Comparison of ENCODE assay signal across 22 cellular contexts in genomic region chr16:67483731-67484525, GRCh38. TPM values are rescaled to one million over a fixed set of nuclear protein-coding genes. Genes with fewer than 3 reads are reported as not detected.
DNase-seq lines count a peak whose midpoint lies in the region; ATAC-seq and TF ChIP-seq lines count a peak whose summit lies in the region.
"Had no signal": no experiment of that assay in that cellular context is flagged by ENCODE, and none has a peak within 500 bp of the region (broad histone marks: within the 10 kb centered on the region; RNA-seq: fewer than 3 reads in every experiment).

No MANE protein-coding gene starts in this region.

- H3K27ac Mint-ChIP-seq in activated CD4-positive, alpha-beta T cell treated with anti-CD3 and anti-CD28 coated beads, Interleukin-2, amount 10 ng/mL, durations not matched to agents 7 days and 5 days = peak overlapping the region; percentile 20
- peak overlapping the region; percentile 43 for H3K27ac Mint-ChIP-seq in memory B cell
- H3K27ac Mint-ChIP-seq: GM23338, type B pancreatic cell had no signal

- ATAC-seq in memory B cell (ENCODE audit: low read depth) (no peak), body of pancreas (no peak), HG03342 (IDR thresholded peaks at IDR 0.05; ENCODE audit: unreplicated experiment) (no peak)
- ATAC-seq: GM23338 had no signal

- H3K27ac ChIP-seq in BLaER1 (peak overlapping the region; percentile 90), SU-DHL-6 (ENCODE audit: low read depth, low read length) (no peak overlapping the region), body of pancreas (no peak overlapping the region)
- H3K27ac ChIP-seq: hepatocyte had no signal

- peaks cover 9% of the 10 kb centered on the region for H4K20me1 ChIP-seq in BLaER1
- no peaks in the 10 kb centered on the region for H4K20me1 ChIP-seq in SU-DHL-6 (ENCODE audit: low read depth, low read length)

- H3K36me3 ChIP-seq in BLaER1 (0 out of 2 replicates have a peak, but pooled peaks cover 4% of the 10 kb centered on the region), SU-DHL-6 (ENCODE audit: low read length) (no peaks in the 10 kb centered on the region), body of pancreas (replicated peaks in 1 of 2; ENCODE audit: insufficient read depth in 1 of 2, low read depth in 2 of 2) (no peaks in the 10 kb centered on the region)
- H3K36me3 ChIP-seq: MG63 had no signal

- no peaks in the 10 kb centered on the region for H3K27me3 ChIP-seq in BLaER1
- H3K27me3 ChIP-seq in SU-DHL-6 (ENCODE audit: low read length) = no peaks in the 10 kb centered on the region
- no peaks in the 10 kb centered on the region for H3K27me3 ChIP-seq in body of pancreas
- H3K27me3 ChIP-seq: hepatocyte, MG63 had no signal

- H2AFZ ChIP-seq in SU-DHL-6 (ENCODE audit: low read depth, low read length, severe bottlenecking) = no peak overlapping the region
- H2AFZ ChIP-seq: GM23338, hepatocyte had no signal

- peaks cover 26% of the 10 kb centered on the region for H3K4me1 Mint-ChIP-seq in activated CD4-positive, alpha-beta T cell treated with anti-CD3 and anti-CD28 coated beads, Interleukin-2, amount 10 ng/mL, durations not matched to agents 7 days and 5 days
- peaks cover 25% of the 10 kb centered on the region for H3K4me1 Mint-ChIP-seq in memory B cell

- H3K9me3 ChIP-seq in BLaER1 (no peaks in the 10 kb centered on the region), SU-DHL-6 (ENCODE audit: insufficient read depth, low read length) (no peaks in the 10 kb centered on the region), body of pancreas (no peaks in the 10 kb centered on the region)
- H3K9me3 ChIP-seq: MG63 had no signal

- intact Hi-C loops in body of pancreas (cut with DNase I) = no loop called here

- H3K4me3 ChIP-seq in BLaER1 = no peak overlapping the region
- no peak overlapping the region for H3K4me3 ChIP-seq in SU-DHL-6 (ENCODE audit: insufficient read depth, low read length, poor library complexity, severe bottlenecking)
- H3K4me3 ChIP-seq in body of pancreas = no peak overlapping the region
- H3K4me3 ChIP-seq: GM23338, hepatocyte, MG63 had no signal

- no peaks in the 10 kb centered on the region for H3K9me3 Mint-ChIP-seq in activated CD4-positive, alpha-beta T cell treated with anti-CD3 and anti-CD28 coated beads, Interleukin-2, amount 10 ng/mL, durations not matched to agents 7 days and 5 days
- H3K9me3 Mint-ChIP-seq in memory B cell = no peaks in the 10 kb centered on the region
- H3K9me3 Mint-ChIP-seq: brain, GM23338, type B pancreatic cell had no signal

- H3K9ac ChIP-seq in BLaER1 (peak overlapping the region; percentile 85), SU-DHL-6 (ENCODE audit: low read length) (0 out of 2 replicates have a peak overlapping the region, but pooled peaks have one; percentile 84)

- H3K27me3 Mint-ChIP-seq in activated CD4-positive, alpha-beta T cell treated with anti-CD3 and anti-CD28 coated beads, Interleukin-2, amount 10 ng/mL, durations not matched to agents 7 days and 5 days = no peaks in the 10 kb centered on the region
- H3K27me3 Mint-ChIP-seq in memory B cell = no peaks in the 10 kb centered on the region
- H3K27me3 Mint-ChIP-seq: type B pancreatic cell had no signal

- no peaks in the 10 kb centered on the region for H3K9me2 ChIP-seq in SU-DHL-6 (replicated peaks; ENCODE audit: insufficient read depth, low read length)

- H3K79me2 ChIP-seq in SU-DHL-6 (ENCODE audit: insufficient read depth, low read length) = peaks cover 44% of the 10 kb centered on the region

- DNase-seq in activated CD4-positive, alpha-beta T cell treated with anti-CD3 and anti-CD28 coated beads, Interleukin-2, amount 10 ng/mL, durations not matched to agents 7 days and 5 days = no peak
- DNase-seq in activated CD4-positive, alpha-beta T cell treated with anti-CD3 and anti-CD28 coated beads, Interleukin-2, amount 50 U/mL, for 1 hour = no peak
- no peak for DNase-seq in memory B cell (ENCODE audit: low spot score in 2 of 2)
- DNase-seq in body of pancreas = no peak
- DNase-seq in HT-29 (ENCODE audit: low spot score) = no peak
- DNase-seq: activated CD4-positive, alpha-beta T cell treated with anti-CD3 and anti-CD28 coated beads, Interleukin-2, amount 50 U/mL, for 48 hours; activated effector memory CD4-positive, alpha-beta T cell treated with Interleukin-2 at 50 U/mL for 16 hours; cortex of kidney; DMS79; MG63; nucleus accumbens; retina; RPMI8226 had no signal

- H3K4me1 ChIP-seq in BLaER1 (peaks cover 87% of the 10 kb centered on the region), body of pancreas (peaks cover 40% of the 10 kb centered on the region)

- TF ChIP-seq POLR2A in body of pancreas (IDR thresholded peaks at IDR 0.05) = no peak

- peaks cover 14% of the 10 kb centered on the region for H3K36me3 Mint-ChIP-seq in activated CD4-positive, alpha-beta T cell treated with anti-CD3 and anti-CD28 coated beads, Interleukin-2, amount 10 ng/mL, durations not matched to agents 7 days and 5 days (ENCODE audit: low read depth)
- H3K36me3 Mint-ChIP-seq in memory B cell = peaks cover 4% of the 10 kb centered on the region
- H3K36me3 Mint-ChIP-seq: brain, type B pancreatic cell had no signal

- TF ChIP-seq CTCF in SU-DHL-6 (IDR thresholded peaks at IDR 0.05; ENCODE audit: insufficient read depth, low read length, poor library complexity, severe bottlenecking) (no peak), body of pancreas (IDR thresholded peaks at IDR 0.05) (no peak)

- 78 to 82% methylated on average over 10 to 12 of the region's 12 CpGs for WGBS in body of pancreas, 2 donors

- POLR2A ChIA-PET in activated CD4-positive, alpha-beta T cell treated with anti-CD3 and anti-CD28 coated beads, Interleukin-2, amount 10 ng/mL, durations not matched to agents 7 days and 5 days (lab: Charles Lee) = no interaction called here

- CTCF ChIA-PET in activated CD4-positive, alpha-beta T cell treated with anti-CD3 and anti-CD28 coated beads, Interleukin-2, amount 10 ng/mL, durations not matched to agents 7 days and 5 days (lab: Charles Lee) = interaction anchor here (0.6 to 20.8 kb wide), 6 partner anchors 9 to 431 kb away, joined by 3 to 195 read pairs (median 4); no protein-coding TSS in a partner anchor

- no peak overlapping the region for H3K4me3 Mint-ChIP-seq in activated CD4-positive, alpha-beta T cell treated with anti-CD3 and anti-CD28 coated beads, Interleukin-2, amount 10 ng/mL, durations not matched to agents 7 days and 5 days
- H3K4me3 Mint-ChIP-seq in memory B cell = peak overlapping the region; percentile 57
- H3K4me3 Mint-ChIP-seq: brain, GM23338, type B pancreatic cell had no signal

- H3K4me2 ChIP-seq in BLaER1 = peak overlapping the region; percentile 94
- H3K4me2 ChIP-seq in SU-DHL-6 (ENCODE audit: low read depth, low read length, poor library complexity, severe bottlenecking) = no peak overlapping the region
- H3K4me2 ChIP-seq: GM23338, hepatocyte had no signal

- H3F3A ChIP-seq in SU-DHL-6 (ENCODE audit: insufficient read depth) = peaks cover 21% of the 10 kb centered on the region

RNA-seq across cellular contexts. Expression of gene AGRP, which starts 0.6 kb away (rescaled TPM):
- not detected for total RNA-seq in activated CD4-positive, alpha-beta T cell treated with anti-CD3 and anti-CD28 coated beads, Interleukin-2, amount 10 ng/mL, durations not matched to agents 7 days and 5 days
- not detected for total RNA-seq in body of pancreas
- not detected in 2 replicates for total RNA-seq in HT-29 (2014; rRNA removed; shearing (Covaris generic))
- total RNA-seq: A172, GM23338, kidney epithelial cell had no signal

RNA-seq across cellular contexts. Expression of gene ATP6V0D1, which starts 3.0 kb away (rescaled TPM):
- 10 to 100 TPM; 52.1 to 60.3 TPM for total RNA-seq in activated CD4-positive, alpha-beta T cell treated with anti-CD3 and anti-CD28 coated beads, Interleukin-2, amount 10 ng/mL, durations not matched to agents 7 days and 5 days
- 100 to 1,000 TPM in 1 of 2 donors, 10 to 100 TPM in 1; 53.7 to 102 TPM for total RNA-seq in body of pancreas
- 97.6 and 99.5 TPM in 2 replicates for total RNA-seq in HT-29 (2014; rRNA removed; shearing (Covaris generic))

RNA-seq across cellular contexts. Expression of gene RIPOR1, which starts 44.7 kb away (rescaled TPM):
- total RNA-seq in activated CD4-positive, alpha-beta T cell treated with anti-CD3 and anti-CD28 coated beads, Interleukin-2, amount 10 ng/mL, durations not matched to agents 7 days and 5 days = 10 to 100 TPM; 12.8 to 15.8 TPM
- 10 to 100 TPM; 37.9 to 62.6 TPM for total RNA-seq in body of pancreas
- total RNA-seq in HT-29 (2014; rRNA removed; shearing (Covaris generic)) = 22.8 and 23.8 TPM in 2 replicates

RNA-seq across cellular contexts. Expression of gene HSD11B2, which starts 53.0 kb away (rescaled TPM):
- not detected for total RNA-seq in activated CD4-positive, alpha-beta T cell treated with anti-CD3 and anti-CD28 coated beads, Interleukin-2, amount 10 ng/mL, durations not matched to agents 7 days and 5 days
- 10 to 100 TPM in 1 of 2 donors, 1 to 10 TPM in 1; 5.4 to 13.8 TPM for total RNA-seq in body of pancreas
- 18.3 and 23.2 TPM in 2 replicates for total RNA-seq in HT-29 (2014; rRNA removed; shearing (Covaris generic))
- total RNA-seq: A172 had no signal
